ENCODE assay signal across 14 cellular contexts in genomic region chr14:92160619-92161018, GRCh38. TPM values are rescaled to one million over a fixed set of nuclear protein-coding genes. Genes with fewer than 3 reads are reported as not detected.
A peak's percentile ranks its signal among the peaks of the same experiment; 100 is the strongest.
DNase-seq lines count a peak whose midpoint lies in the region; ATAC-seq and TF ChIP-seq lines count a peak whose summit lies in the region.
"Had no signal": no experiment of that assay in that cellular context is flagged by ENCODE, and none has a peak within 500 bp of the region (broad histone marks: within the 10 kb centered on the region; RNA-seq: fewer than 3 reads in every experiment).

No MANE protein-coding gene starts in this region.

- no peak for DNase-seq in activated naive CD8-positive, alpha-beta T cell treated with anti-CD3 and anti-CD28 coated beads for 36 hours
- DNase-seq in T-helper 17 cell (no peak), foreskin fibroblast (peak; percentile 73 to 88), upper lobe of left lung (peak in 1 of 2 donors; percentile 30), BE2C (no peak)
- DNase-seq: activated B cell treated with CpG ODN at 0.5 μM for 24 hours; activated T-cell treated with anti-CD3 and anti-CD28 coated beads, Interleukin-2, amount 50 U/mL, for 4 hours; KBM-7; NCI-H2171 treated with DMSO at 0.1 percent for 48 hours; retina had no signal

- ATAC-seq in T-helper 17 cell, result no peak
- ATAC-seq in upper lobe of left lung (ENCODE audit: low FRiP score in 2 of 2), result peak; percentile 49 to 95
- no peak for ATAC-seq in GM19452 (IDR thresholded peaks at IDR 0.05; ENCODE audit: unreplicated experiment)
- no peak for ATAC-seq in HG02981 (IDR thresholded peaks at IDR 0.05; ENCODE audit: unreplicated experiment)
- ATAC-seq: activated T-cell treated with anti-CD3 and anti-CD28 coated beads, Interleukin-2, amount 50 U/mL, for 4 hours had no signal

- no peaks in the 10 kb centered on the region for H3K9me3 ChIP-seq in T-helper 17 cell (ENCODE audit: control insufficient read depth, low read length, poor library complexity, severe bottlenecking)
- H3K9me3 ChIP-seq in upper lobe of left lung, result no peaks in the 10 kb centered on the region
- H3K9me3 ChIP-seq in BE2C, result no peaks in the 10 kb centered on the region

- no peak overlapping the region for H3K4me3 ChIP-seq in foreskin fibroblast (ENCODE audit: low read depth in 1 of 2, low read length in 2 of 2)
- H3K4me3 ChIP-seq in upper lobe of left lung, result no peak overlapping the region
- no peak overlapping the region for H3K4me3 ChIP-seq in BE2C (ENCODE audit: low read depth, low read length)
- H3K4me3 ChIP-seq: BLaER1 treated with 17β-estradiol and CSF1 and Interleukin-3, amounts not matched to agents 10 nM and 100 nM had no signal

- H3K36me3 Mint-ChIP-seq in activated naive CD8-positive, alpha-beta T cell, result peaks cover 33% of the 10 kb centered on the region
- peaks cover 54% of the 10 kb centered on the region for H3K36me3 Mint-ChIP-seq in activated naive CD8-positive, alpha-beta T cell treated with anti-CD3 and anti-CD28 coated beads for 36 hours
- peaks cover 22% of the 10 kb centered on the region for H3K36me3 Mint-ChIP-seq in T-helper 17 cell (ENCODE audit: low read depth)

- TF ChIP-seq CTCF in foreskin fibroblast (IDR thresholded peaks at IDR 0.05; ENCODE audit: low read depth, low read length) (no peak), upper lobe of left lung (IDR thresholded peaks at IDR 0.05) (no peak), BE2C (IDR thresholded peaks at IDR 0.05; ENCODE audit: low read depth, low read length) (no peak)

- H3K36me3 ChIP-seq in upper lobe of left lung (peaks cover 32 to 99% (median 64%) of the 10 kb centered on the region in 4 donors), BE2C (peaks cover 77% of the 10 kb centered on the region)

- H3K27ac Mint-ChIP-seq in activated naive CD8-positive, alpha-beta T cell, result peak overlapping the region; percentile 36
- H3K27ac Mint-ChIP-seq in activated naive CD8-positive, alpha-beta T cell treated with anti-CD3 and anti-CD28 coated beads for 36 hours, result no peak overlapping the region
- H3K27ac Mint-ChIP-seq in T-helper 17 cell, result peak overlapping the region; percentile 27
- H3K27ac Mint-ChIP-seq: activated B cell treated with CpG ODN at 0.5 μM for 24 hours had no signal

- no peak for TF ChIP-seq EP300 in upper lobe of left lung (IDR thresholded peaks at IDR 0.05)

- no peak overlapping the region for H3K4me3 Mint-ChIP-seq in activated naive CD8-positive, alpha-beta T cell
- no peak overlapping the region for H3K4me3 Mint-ChIP-seq in activated naive CD8-positive, alpha-beta T cell treated with anti-CD3 and anti-CD28 coated beads for 36 hours
- H3K4me3 Mint-ChIP-seq in T-helper 17 cell, result no peak overlapping the region
- H3K4me3 Mint-ChIP-seq: activated B cell treated with CpG ODN at 0.5 μM for 24 hours; activated T-cell treated with anti-CD3 and anti-CD28 coated beads, Interleukin-2, amount 50 U/mL, for 4 hours had no signal

- no peak for TF ChIP-seq POLR2A in upper lobe of left lung (IDR thresholded peaks at IDR 0.05)

- no peaks in the 10 kb centered on the region for H3K27me3 ChIP-seq in upper lobe of left lung
- no peaks in the 10 kb centered on the region for H3K27me3 ChIP-seq in BE2C
- H3K27me3 ChIP-seq: BLaER1 treated with 17β-estradiol and CSF1 and Interleukin-3, amounts not matched to agents 10 nM and 100 nM had no signal

- H3K4me1 Mint-ChIP-seq in activated naive CD8-positive, alpha-beta T cell (ENCODE audit: low read depth), result peaks cover 8% of the 10 kb centered on the region
- peaks cover 12% of the 10 kb centered on the region for H3K4me1 Mint-ChIP-seq in activated naive CD8-positive, alpha-beta T cell treated with anti-CD3 and anti-CD28 coated beads for 36 hours
- peaks cover 6% of the 10 kb centered on the region for H3K4me1 Mint-ChIP-seq in T-helper 17 cell
- H3K4me1 Mint-ChIP-seq: activated B cell treated with CpG ODN at 0.5 μM for 24 hours had no signal

- no peaks in the 10 kb centered on the region for H3K27me3 Mint-ChIP-seq in activated naive CD8-positive, alpha-beta T cell
- no peaks in the 10 kb centered on the region for H3K27me3 Mint-ChIP-seq in activated naive CD8-positive, alpha-beta T cell treated with anti-CD3 and anti-CD28 coated beads for 36 hours
- H3K27me3 Mint-ChIP-seq in T-helper 17 cell, result no peaks in the 10 kb centered on the region
- H3K27me3 Mint-ChIP-seq: activated B cell treated with CpG ODN at 0.5 μM for 24 hours had no signal

- peaks cover 5% of the 10 kb centered on the region for H3K9me3 Mint-ChIP-seq in activated naive CD8-positive, alpha-beta T cell (ENCODE audit: low read depth)
- peaks cover 9% of the 10 kb centered on the region for H3K9me3 Mint-ChIP-seq in activated naive CD8-positive, alpha-beta T cell treated with anti-CD3 and anti-CD28 coated beads for 36 hours

- H3K27ac ChIP-seq in upper lobe of left lung, result peak overlapping the region in 2 of 4 donors; percentile 14 to 27
- H3K27ac ChIP-seq: BLaER1 treated with 17β-estradiol and CSF1 and Interleukin-3, amounts not matched to agents 10 nM and 100 nM had no signal

- WGBS in upper lobe of left lung, 2 donors, result 27 to 56% methylated on average over 4 of the region's 4 CpGs

- H3K4me1 ChIP-seq in upper lobe of left lung, result peaks cover 0 to 11% (median 8%) of the 10 kb centered on the region in 4 donors
- H3K4me1 ChIP-seq in BE2C, result no peaks in the 10 kb centered on the region
- H3K4me1 ChIP-seq: BLaER1 treated with 17β-estradiol and CSF1 and Interleukin-3, amounts not matched to agents 10 nM and 100 nM had no signal

RNA-seq across cellular contexts. Expression of gene CPSF2, which starts 38.9 kb away (rescaled TPM):
- 100 to 1,000 TPM; 121 to 123 TPM for total RNA-seq in activated naive CD8-positive, alpha-beta T cell treated with anti-CD3 and anti-CD28 coated beads for 36 hours
- total RNA-seq in T-helper 17 cell (10 to 100 TPM; 26.4 to 28.0 TPM), upper lobe of left lung (10 to 100 TPM; 15.7 to 47.4 (median 33.3) TPM)
- polyA plus RNA-seq in BE2C (2012; ENCODE audit: insufficient read depth, insufficient read length, low read depth), result 30.2 TPM

RNA-seq across cellular contexts. Expression of gene NDUFB1, which starts 39.1 kb away (rescaled TPM):
- total RNA-seq in activated naive CD8-positive, alpha-beta T cell treated with anti-CD3 and anti-CD28 coated beads for 36 hours, result 100 to 1,000 TPM; 100 to 105 TPM
- total RNA-seq in T-helper 17 cell (10 to 100 TPM; 48.6 to 53.8 TPM), upper lobe of left lung (100 to 1,000 TPM; 101 to 234 (median 168) TPM)
- 133 TPM for polyA plus RNA-seq in BE2C (2012; ENCODE audit: insufficient read depth, insufficient read length, low read depth)

RNA-seq across cellular contexts. Expression of gene ATXN3, which starts 54.2 kb away (rescaled TPM):
- 10 to 100 TPM; 30.3 to 30.5 TPM for total RNA-seq in activated naive CD8-positive, alpha-beta T cell treated with anti-CD3 and anti-CD28 coated beads for 36 hours
- total RNA-seq in T-helper 17 cell (10 to 100 TPM; 28.0 to 31.2 TPM), upper lobe of left lung (100 to 1,000 TPM in 1 of 6 donors, 10 to 100 TPM in 5; 17.8 to 154 (median 31.6) TPM)
- 10.6 TPM for polyA plus RNA-seq in BE2C (2012; ENCODE audit: insufficient read depth, insufficient read length, low read depth)

Comparison
In these comparisons a context has a peak if more than half of its experiments do, and no peak if none do; other contexts are left out.
1. DNase-seq: peak in foreskin fibroblast (2 of 2); none in activated naive CD8-positive, alpha-beta T cell treated with anti-CD3 and anti-CD28 coated beads for 36 hours (single experiment), T-helper 17 cell (0 of 3) and BE2C (single experiment).
2. ATAC-seq: peak in upper lobe of left lung (2 of 2); none in T-helper 17 cell (single experiment), GM19452 (single experiment) and HG02981 (single experiment).